8 cellular contexts compared by ENCODE assay signal in genomic region chr19:35902870-35903475, GRCh38. TPM values are rescaled to one million over a fixed set of nuclear protein-coding genes. Genes with fewer than 3 reads are reported as not detected.
DNase-seq lines count a peak whose midpoint lies in the region; ATAC-seq lines count a peak whose summit lies in the region.

No MANE protein-coding gene starts in this region.

- ATAC-seq in activated CD4-positive, alpha-beta T cell treated with anti-CD3 and anti-CD28 coated beads for 36 hours: no peak
- no peak for ATAC-seq in activated CD8-positive, alpha-beta T cell treated with anti-CD3 and anti-CD28 coated beads, Interleukin-2, amount 10 ng/mL, durations not matched to agents 7 days and 5 days
- ATAC-seq in stimulated activated naive CD8-positive, alpha-beta T cell treated with anti-CD3 and anti-CD28 coated beads, Interleukin-15, amount 100 ng/mL, for 72 hours: no peak
- no peak for ATAC-seq in aorta (ENCODE audit: low FRiP score)

- H3K27ac Mint-ChIP-seq in activated CD4-positive, alpha-beta T cell treated with anti-CD3 and anti-CD28 coated beads for 36 hours: peak overlapping the region; percentile 95
- H3K27ac Mint-ChIP-seq in activated CD8-positive, alpha-beta T cell treated with anti-CD3 and anti-CD28 coated beads, Interleukin-2, amount 10 ng/mL, durations not matched to agents 7 days and 5 days: peak overlapping the region; percentile 97
- peak overlapping the region; percentile 94 to 96 for H3K27ac Mint-ChIP-seq in stimulated activated naive CD8-positive, alpha-beta T cell treated with anti-CD3 and anti-CD28 coated beads, Interleukin-15, amount 100 ng/mL, for 72 hours

- WGBS in aorta, 2 donors: 70 to 72% methylated on average over 10 of the region's 10 CpGs

- H3K9me3 Mint-ChIP-seq in activated CD4-positive, alpha-beta T cell treated with anti-CD3 and anti-CD28 coated beads for 36 hours (ENCODE audit: low read depth): no peaks in the 10 kb centered on the region
- H3K9me3 Mint-ChIP-seq in activated CD8-positive, alpha-beta T cell treated with anti-CD3 and anti-CD28 coated beads, Interleukin-2, amount 10 ng/mL, durations not matched to agents 7 days and 5 days (ENCODE audit: insufficient read depth): no peaks in the 10 kb centered on the region
- H3K9me3 Mint-ChIP-seq in stimulated activated naive CD8-positive, alpha-beta T cell treated with anti-CD3 and anti-CD28 coated beads, Interleukin-15, amount 100 ng/mL, for 72 hours: no peaks in the 10 kb centered on the region

- no peaks in the 10 kb centered on the region for H3K27me3 ChIP-seq in aorta (ENCODE audit: control insufficient read depth in 1 of 2, insufficient read depth in 2 of 2, low read length in 1 of 2)

- peaks cover 49% of the 10 kb centered on the region for H3K4me1 Mint-ChIP-seq in activated CD4-positive, alpha-beta T cell treated with anti-CD3 and anti-CD28 coated beads for 36 hours
- H3K4me1 Mint-ChIP-seq in activated CD8-positive, alpha-beta T cell treated with anti-CD3 and anti-CD28 coated beads, Interleukin-2, amount 10 ng/mL, durations not matched to agents 7 days and 5 days (ENCODE audit: low read depth): peaks cover 50% of the 10 kb centered on the region
- H3K4me1 Mint-ChIP-seq in stimulated activated naive CD8-positive, alpha-beta T cell treated with anti-CD3 and anti-CD28 coated beads, Interleukin-15, amount 100 ng/mL, for 72 hours: peaks cover 72% of the 10 kb centered on the region

- no peak overlapping the region for H3K27ac ChIP-seq in aorta (ENCODE audit: low read depth in 1 of 2, low read length in 2 of 2)

- H3K4me3 ChIP-seq in iPS-11a (ENCODE audit: low read depth, low read length): peak overlapping the region; percentile 35
- no peak overlapping the region for H3K4me3 ChIP-seq in aorta (ENCODE audit: low read length in 2 of 2)

- no peaks in the 10 kb centered on the region for H3K4me1 ChIP-seq in aorta (ENCODE audit: control insufficient read depth in 1 of 2, insufficient read depth in 2 of 2, low read length in 2 of 2)

- peaks cover 17% of the 10 kb centered on the region for H3K36me3 Mint-ChIP-seq in activated CD4-positive, alpha-beta T cell treated with anti-CD3 and anti-CD28 coated beads for 36 hours (ENCODE audit: low read depth)
- H3K36me3 Mint-ChIP-seq in activated CD8-positive, alpha-beta T cell treated with anti-CD3 and anti-CD28 coated beads, Interleukin-2, amount 10 ng/mL, durations not matched to agents 7 days and 5 days (ENCODE audit: low read depth): peaks cover 29% of the 10 kb centered on the region

- intact Hi-C loops in activated CD4-positive, alpha-beta T cell treated with anti-CD3 and anti-CD28 coated beads for 36 hours (cut with DNase I, micrococcal nuclease): no loop called here
- intact Hi-C loops in aorta (cut with DNase I): no loop called here

- H3K4me3 Mint-ChIP-seq in activated CD4-positive, alpha-beta T cell treated with anti-CD3 and anti-CD28 coated beads for 36 hours: peak overlapping the region; percentile 75
- peak overlapping the region; percentile 87 for H3K4me3 Mint-ChIP-seq in activated CD8-positive, alpha-beta T cell treated with anti-CD3 and anti-CD28 coated beads, Interleukin-2, amount 10 ng/mL, durations not matched to agents 7 days and 5 days
- H3K4me3 Mint-ChIP-seq in stimulated activated naive CD8-positive, alpha-beta T cell treated with anti-CD3 and anti-CD28 coated beads, Interleukin-15, amount 100 ng/mL, for 72 hours: peak overlapping the region; percentile 92 to 93

- POLR2A ChIA-PET in activated CD4-positive, alpha-beta T cell treated with anti-CD3 and anti-CD28 coated beads for 36 hours (lab: Charles Lee): no interaction called here
- POLR2A ChIA-PET in activated CD8-positive, alpha-beta T cell treated with anti-CD3 and anti-CD28 coated beads, Interleukin-2, amount 10 ng/mL, durations not matched to agents 7 days and 5 days (lab: Charles Lee): interaction anchor here (1.0 to 2.1 kb wide), 4 partner anchors 23 to 201 kb away, joined by 3 to 22 read pairs (median 4); partner anchors contain the start of gene ALKBH6

- DNase-seq in activated CD4-positive, alpha-beta T cell treated with anti-CD3 and anti-CD28 coated beads for 36 hours: no peak
- no peak for DNase-seq in activated CD4-positive, alpha-beta T cell treated with anti-CD3 and anti-CD28 coated beads, Interleukin-2, amount 50 U/mL, for 48 hours
- DNase-seq in activated CD8-positive, alpha-beta T cell treated with anti-CD3 and anti-CD28 coated beads, Interleukin-2, amount 10 ng/mL, durations not matched to agents 7 days and 5 days: peak; percentile 34
- DNase-seq in stimulated activated naive CD8-positive, alpha-beta T cell treated with anti-CD3 and anti-CD28 coated beads, Interleukin-15, amount 100 ng/mL, for 72 hours: no peak
- DNase-seq in retina: no peak
- no peak for DNase-seq in 8988T
- DNase-seq in aorta: no peak

- CTCF ChIA-PET in activated CD4-positive, alpha-beta T cell treated with anti-CD3 and anti-CD28 coated beads for 36 hours (lab: Charles Lee): interaction anchor here (0.7 to 1.2 kb wide), 4 partner anchors 10 to 195 kb away, joined by 3 to 4 read pairs (median 4); no protein-coding TSS in a partner anchor
- CTCF ChIA-PET in activated CD8-positive, alpha-beta T cell treated with anti-CD3 and anti-CD28 coated beads, Interleukin-2, amount 10 ng/mL, durations not matched to agents 7 days and 5 days (lab: Charles Lee): interaction anchor here (1.5 to 2.1 kb wide), 2 partner anchors 20 to 28 kb away, joined by 5 to 24 read pairs; no protein-coding TSS in a partner anchor

- H3K9me3 ChIP-seq in aorta (ENCODE audit: control insufficient read depth, low read length): no peaks in the 10 kb centered on the region

- no peaks in the 10 kb centered on the region for H3K27me3 Mint-ChIP-seq in activated CD4-positive, alpha-beta T cell treated with anti-CD3 and anti-CD28 coated beads for 36 hours
- H3K27me3 Mint-ChIP-seq in activated CD8-positive, alpha-beta T cell treated with anti-CD3 and anti-CD28 coated beads, Interleukin-2, amount 10 ng/mL, durations not matched to agents 7 days and 5 days (ENCODE audit: low read depth): no peaks in the 10 kb centered on the region
- no peaks in the 10 kb centered on the region for H3K27me3 Mint-ChIP-seq in stimulated activated naive CD8-positive, alpha-beta T cell treated with anti-CD3 and anti-CD28 coated beads, Interleukin-15, amount 100 ng/mL, for 72 hours

- no peaks in the 10 kb centered on the region for H3K36me3 ChIP-seq in aorta (ENCODE audit: control insufficient read depth in 1 of 2, insufficient read depth in 2 of 2, low read length in 1 of 2)

RNA-seq across cellular contexts. Expression of gene HCST, which starts 0.6 kb away (rescaled TPM):
- 10 to 100 TPM; 27.0 to 32.7 TPM for total RNA-seq in activated CD4-positive, alpha-beta T cell treated with anti-CD3 and anti-CD28 coated beads for 36 hours
- total RNA-seq in activated CD8-positive, alpha-beta T cell treated with anti-CD3 and anti-CD28 coated beads, Interleukin-2, amount 10 ng/mL, durations not matched to agents 7 days and 5 days: 100 to 1,000 TPM; 196 to 216 TPM
- 10 to 100 TPM; 18.7 TPM for total RNA-seq in aorta
- polyA plus RNA-seq in aorta: 10 to 100 TPM in 1 of 2 donors, 1 to 10 TPM in 1; 7.3 to 20.9 TPM

RNA-seq across cellular contexts. Expression of gene NFKBID, which starts 2.6 kb away (rescaled TPM):
- 10 to 100 TPM; 60.1 TPM for total RNA-seq in activated CD4-positive, alpha-beta T cell treated with anti-CD3 and anti-CD28 coated beads for 36 hours
- total RNA-seq in activated CD8-positive, alpha-beta T cell treated with anti-CD3 and anti-CD28 coated beads, Interleukin-2, amount 10 ng/mL, durations not matched to agents 7 days and 5 days: 10 to 100 TPM; 39.0 to 40.7 TPM
- total RNA-seq in aorta: 10 to 100 TPM; 18.9 to 19.4 TPM
- polyA plus RNA-seq in aorta: 10 to 100 TPM in 1 of 2 donors, 1 to 10 TPM in 1; 2.9 to 10.4 TPM

RNA-seq across cellular contexts. Expression of gene TYROBP, which starts 5.1 kb away (rescaled TPM):
- not detected for total RNA-seq in activated CD4-positive, alpha-beta T cell treated with anti-CD3 and anti-CD28 coated beads for 36 hours
- total RNA-seq in activated CD8-positive, alpha-beta T cell treated with anti-CD3 and anti-CD28 coated beads, Interleukin-2, amount 10 ng/mL, durations not matched to agents 7 days and 5 days: under 1 TPM; 0.52 to 0.71 TPM
- total RNA-seq in aorta: 100 to 1,000 TPM in 1 of 2 donors, 10 to 100 TPM in 1; 98.9 to 117 TPM
- 100 to 1,000 TPM in 1 of 2 donors, 10 to 100 TPM in 1; 48.8 to 327 TPM for polyA plus RNA-seq in aorta

RNA-seq across cellular contexts. Expression of gene LRFN3, which starts 33.2 kb away (rescaled TPM):
- 1 to 10 TPM; 7.8 to 8.3 TPM for total RNA-seq in activated CD4-positive, alpha-beta T cell treated with anti-CD3 and anti-CD28 coated beads for 36 hours
- 10 to 100 TPM in 1 of 2 experiments, 1 to 10 TPM in 1; 9.8 to 10.3 TPM for total RNA-seq in activated CD8-positive, alpha-beta T cell treated with anti-CD3 and anti-CD28 coated beads, Interleukin-2, amount 10 ng/mL, durations not matched to agents 7 days and 5 days
- 10 to 100 TPM; 14.5 to 15.1 TPM for total RNA-seq in aorta
- 1 to 10 TPM; 2.0 to 6.1 TPM for polyA plus RNA-seq in aorta

RNA-seq across cellular contexts. Expression of gene APLP1, which starts 34.6 kb away (rescaled TPM):
- 1 to 10 TPM; 2.3 to 3.0 TPM for total RNA-seq in activated CD4-positive, alpha-beta T cell treated with anti-CD3 and anti-CD28 coated beads for 36 hours
- total RNA-seq in activated CD8-positive, alpha-beta T cell treated with anti-CD3 and anti-CD28 coated beads, Interleukin-2, amount 10 ng/mL, durations not matched to agents 7 days and 5 days: 1 to 10 TPM in 1 of 2 experiments, under 1 TPM in 1; 0.87 to 1.4 TPM
- 10 to 100 TPM; 12.9 to 13.5 TPM for total RNA-seq in aorta
- 10 to 100 TPM in 1 of 2 donors, 1 to 10 TPM in 1; 7.6 to 23.0 TPM for polyA plus RNA-seq in aorta

Comparison
In these comparisons a context has a peak if more than half of its experiments do, and no peak if none do; other contexts are left out.
1. RNA of gene HCST, which starts 0.6 kb away (total RNA-seq): 196 to 216 TPM in activated CD8-positive, alpha-beta T cell treated with anti-CD3 and anti-CD28 coated beads, Interleukin-2, amount 10 ng/mL, durations not matched to agents 7 days and 5 days; 27.0 to 32.7 TPM in activated CD4-positive, alpha-beta T cell treated with anti-CD3 and anti-CD28 coated beads for 36 hours and 18.7 TPM in aorta; every median in the first group is over 4 times any median in the second.
2. RNA of gene TYROBP, which starts 5.1 kb away (total RNA-seq): 98.9 to 117 TPM in aorta; 0.52 to 0.71 TPM in activated CD8-positive, alpha-beta T cell treated with anti-CD3 and anti-CD28 coated beads, Interleukin-2, amount 10 ng/mL, durations not matched to agents 7 days and 5 days and not detected in activated CD4-positive, alpha-beta T cell treated with anti-CD3 and anti-CD28 coated beads for 36 hours; every median in the first group is over 10 times any median in the second.
3. Peak in every context shown above with its lines, with median percentiles within 50 percentile points of each other: H3K27ac Mint-ChIP-seq and H3K4me3 Mint-ChIP-seq.